ENCODE assay signal across 9 cellular contexts in genomic region chr13:39035204-39035603, GRCh38. TPM values are rescaled to one million over a fixed set of nuclear protein-coding genes. Genes with fewer than 3 reads are reported as not detected.
DNase-seq lines count a peak whose midpoint lies in the region; ATAC-seq and TF ChIP-seq lines count a peak whose summit lies in the region.
"Had no signal": no experiment of that assay in that cellular context is flagged by ENCODE, and none has a peak within 500 bp of the region (broad histone marks: within the 10 kb centered on the region; RNA-seq: fewer than 3 reads in every experiment).

No MANE protein-coding gene starts in this region.

- TF ChIP-seq POLR2A in heart left ventricle (IDR thresholded peaks at IDR 0.05) (no peak), tibial nerve (IDR thresholded peaks at IDR 0.05) (no peak)

- no peak for TF ChIP-seq EP300 in tibial nerve (IDR thresholded peaks at IDR 0.05)

- TF ChIP-seq CTCF in heart left ventricle (IDR thresholded peaks at IDR 0.05) (no peak), tibial artery (IDR thresholded peaks at IDR 0.05) (no peak), tibial nerve (IDR thresholded peaks at IDR 0.05) (no peak)

- 51 to 60% (median 57%) methylated on average over 2 of the region's 2 CpGs for WGBS in heart left ventricle, 4 donors
- WGBS in tibial nerve, 2 donors = 30 to 42% methylated on average over 2 of the region's 2 CpGs

- peaks cover 16% of the 10 kb centered on the region for H3K36me3 Mint-ChIP-seq in activated CD4-positive, alpha-beta memory T cell treated with anti-CD3 and anti-CD28 coated beads, Interleukin-2, amount 10 ng/mL, durations not matched to agents 7 days and 5 days (ENCODE audit: low read depth)

- ATAC-seq in heart left ventricle = no peak
- no peak for ATAC-seq in HG03442 (IDR thresholded peaks at IDR 0.05; ENCODE audit: unreplicated experiment)

- CTCF ChIA-PET in activated CD4-positive, alpha-beta memory T cell treated with anti-CD3 and anti-CD28 coated beads, Interleukin-2, amount 10 ng/mL, durations not matched to agents 7 days and 5 days (lab: Charles Lee) = interaction anchor here (1.2 to 3.9 kb wide), 2 partner anchors 18 to 227 kb away, joined by 3 to 18 read pairs; no protein-coding TSS in a partner anchor

- H3K27ac ChIP-seq in heart left ventricle (no peak overlapping the region), tibial artery (no peak overlapping the region), tibial nerve (no peak overlapping the region)

- peaks cover 43% of the 10 kb centered on the region for H3K4me1 Mint-ChIP-seq in activated CD4-positive, alpha-beta memory T cell treated with anti-CD3 and anti-CD28 coated beads, Interleukin-2, amount 10 ng/mL, durations not matched to agents 7 days and 5 days

- H3K36me3 ChIP-seq in heart left ventricle (peaks cover 0 to 15% (median 8%) of the 10 kb centered on the region in 9 donors), tibial artery (peaks cover 0 to 5% (median 0%) of the 10 kb centered on the region in 3 donors), tibial nerve (peaks cover 0 to 9% (median 0%) of the 10 kb centered on the region in 3 donors)

- POLR2A ChIA-PET in activated CD4-positive, alpha-beta memory T cell treated with anti-CD3 and anti-CD28 coated beads, Interleukin-2, amount 10 ng/mL, durations not matched to agents 7 days and 5 days (lab: Charles Lee) = interaction anchor here (1.6 to 4.1 kb wide), 2 partner anchors 11 to 18 kb away, joined by 3 to 28 read pairs; no protein-coding TSS in a partner anchor

- no peaks in the 10 kb centered on the region for H3K9me3 Mint-ChIP-seq in activated CD4-positive, alpha-beta memory T cell treated with anti-CD3 and anti-CD28 coated beads, Interleukin-2, amount 10 ng/mL, durations not matched to agents 7 days and 5 days

- DNase-seq in heart left ventricle (no peak), cardiac septum (ENCODE audit: low spot score) (no peak), tibial artery (no peak), tibial nerve (ENCODE audit: low spot score in 2 of 2) (no peak)
- DNase-seq in activated CD4-positive, alpha-beta memory T cell treated with anti-CD3 and anti-CD28 coated beads, Interleukin-2, amount 10 ng/mL, durations not matched to agents 7 days and 5 days = no peak
- DNase-seq in central memory CD4-positive, alpha-beta T cell = no peak
- DNase-seq: DMS53 had no signal

- intact Hi-C loops in heart left ventricle (cut with DNase I) (loop anchor here in 2 of 10 donors (10.0 kb wide), 2 partner anchors 380 to 1750 kb away; partner anchors contain the start of gene SLC25A15 (in 2 of the 2)), cardiac septum (cut with DNase I) (loop anchor here (5.0 kb wide), 1 partner anchor 477 kb away; no protein-coding TSS in a partner anchor), tibial artery (cut with DNase I; ENCODE audit: low total_unique reads) (no loop called here)

- peak overlapping the region; percentile 87 for H3K4me3 Mint-ChIP-seq in activated CD4-positive, alpha-beta memory T cell treated with anti-CD3 and anti-CD28 coated beads, Interleukin-2, amount 10 ng/mL, durations not matched to agents 7 days and 5 days

- no peaks in the 10 kb centered on the region for H3K27me3 ChIP-seq in heart left ventricle
- H3K27me3 ChIP-seq in tibial artery = no peaks in the 10 kb centered on the region
- no peaks in the 10 kb centered on the region for H3K27me3 ChIP-seq in tibial nerve

- no peak overlapping the region for H3K27ac Mint-ChIP-seq in activated CD4-positive, alpha-beta memory T cell treated with anti-CD3 and anti-CD28 coated beads, Interleukin-2, amount 10 ng/mL, durations not matched to agents 7 days and 5 days

- H3K9me3 ChIP-seq in heart left ventricle (no peaks in the 10 kb centered on the region), tibial artery (no peaks in the 10 kb centered on the region), tibial nerve (no peaks in the 10 kb centered on the region)

- H3K4me3 ChIP-seq in heart left ventricle = peak overlapping the region in 7 of 12 donors; percentile 72 to 94 (median 84)
- H3K4me3 ChIP-seq in iPS-11a (ENCODE audit: low read depth, low read length) = peak overlapping the region; percentile 79
- H3K4me3 ChIP-seq in tibial artery = peak overlapping the region; percentile 75 to 92
- H3K4me3 ChIP-seq in tibial nerve = peak overlapping the region in 2 of 4 donors; percentile 20 to 71

- H3K4me1 ChIP-seq in heart left ventricle (peaks cover 7 to 55% (median 34%) of the 10 kb centered on the region in 12 donors), tibial artery (peaks cover 0 to 45% (median 26%) of the 10 kb centered on the region in 4 donors), tibial nerve (peaks cover 0 to 66% (median 26%) of the 10 kb centered on the region in 4 donors)

- no peaks in the 10 kb centered on the region for H3K27me3 Mint-ChIP-seq in activated CD4-positive, alpha-beta memory T cell treated with anti-CD3 and anti-CD28 coated beads, Interleukin-2, amount 10 ng/mL, durations not matched to agents 7 days and 5 days

RNA-seq across cellular contexts. Expression of gene PROSER1, which starts 2.7 kb away (rescaled TPM):
- total RNA-seq in heart left ventricle (10 to 100 TPM; 10.4 to 22.2 (median 16.2) TPM), cardiac septum (17.5 TPM), tibial nerve (10 to 100 TPM; 22.3 to 38.4 (median 23.5) TPM)
- 1 to 10 TPM; 7.8 to 8.8 TPM for polyA plus RNA-seq in heart left ventricle
- total RNA-seq in activated CD4-positive, alpha-beta memory T cell treated with anti-CD3 and anti-CD28 coated beads, Interleukin-2, amount 10 ng/mL, durations not matched to agents 7 days and 5 days = 10 to 100 TPM; 53.2 to 60.7 TPM

RNA-seq across cellular contexts. Expression of gene NHLRC3, which starts 3.1 kb away (rescaled TPM):
- total RNA-seq in heart left ventricle = 10 to 100 TPM in 6 of 9 donors, 1 to 10 TPM in 3; 3.9 to 19.9 (median 10.6) TPM
- polyA plus RNA-seq in heart left ventricle = 1 to 10 TPM; 4.2 to 5.8 TPM
- total RNA-seq in cardiac septum = 13.2 TPM
- 10 to 100 TPM; 25.5 to 25.9 TPM for total RNA-seq in activated CD4-positive, alpha-beta memory T cell treated with anti-CD3 and anti-CD28 coated beads, Interleukin-2, amount 10 ng/mL, durations not matched to agents 7 days and 5 days
- 10 to 100 TPM; 19.2 to 25.1 (median 21.9) TPM for total RNA-seq in tibial nerve

RNA-seq across cellular contexts. Expression of gene STOML3, which starts 44.6 kb away (rescaled TPM):
- total RNA-seq in heart left ventricle (not detected), cardiac septum (not detected), tibial nerve (not detected)
- not detected for polyA plus RNA-seq in heart left ventricle
- total RNA-seq in activated CD4-positive, alpha-beta memory T cell treated with anti-CD3 and anti-CD28 coated beads, Interleukin-2, amount 10 ng/mL, durations not matched to agents 7 days and 5 days = not detected
